In genomic region chr4:156825074-156825473, GRCh38 we compare ENCODE assay signal across 30 cellular contexts.
"Had no signal": no experiment of that assay in that cellular context is flagged by ENCODE, and none has a peak within 500 bp of the region (broad histone marks: within the 10 kb centered on the region; RNA-seq: fewer than 3 reads in every experiment).

No MANE protein-coding gene starts in this region.

- H3K9ac ChIP-seq: KMS-11, SK-N-SH had no signal

- H3K27me3 ChIP-seq: adrenal gland, cardiac muscle cell, SJSA1 had no signal

- H3K4me3 ChIP-seq: adrenal gland, cardiac muscle cell, PC-9, SJSA1 had no signal

- H3K36me3 ChIP-seq: adrenal gland, cardiac muscle cell, SJSA1 had no signal

- H3K27me3 Mint-ChIP-seq: activated CD4-positive, alpha-beta T cell treated with anti-CD3 and anti-CD28 coated beads for 36 hours; activated CD4-positive, alpha-beta T cell treated with anti-CD3 and anti-CD28 coated beads, Interleukin-2, amount 10 ng/mL, durations not matched to agents 7 days and 5 days; activated naive CD4-positive, alpha-beta T cell treated with anti-CD3 and anti-CD28 coated beads, Interleukin-2, amount 50 U/mL, for 24 hours; activated T-cell treated with anti-CD3 and anti-CD28 coated beads, Interleukin-2, amount 50 U/mL, for 24 hours; central memory CD8-positive, alpha-beta T cell had no signal

- H3K4me2 ChIP-seq: KMS-11, PC-9, SK-N-SH had no signal

- H3K27ac ChIP-seq: adrenal gland, cardiac muscle cell, KMS-11, PC-9, SJSA1 had no signal

- H3K9me3 Mint-ChIP-seq: activated CD4-positive, alpha-beta T cell treated with anti-CD3 and anti-CD28 coated beads, Interleukin-2, amount 10 ng/mL, durations not matched to agents 7 days and 5 days; activated T-cell treated with anti-CD3 and anti-CD28 coated beads, Interleukin-2, amount 50 U/mL, for 24 hours; T-helper 1 cell treated with Interleukin-12 subunit alpha and Interleukin-12 subunit beta and Interleukin-4 antibody, amounts not matched to agents 30 μg/mL and 1 μg/mL, for 36 hours; T-helper 2 cell treated with Interferon-gamma antibody and Interleukin-4, amounts not matched to agents 5 μg/mL and 100 μg/mL, for 36 hours had no signal

- H3K4me3 Mint-ChIP-seq: activated CD4-positive, alpha-beta T cell treated with anti-CD3 and anti-CD28 coated beads for 36 hours; activated CD4-positive, alpha-beta T cell treated with anti-CD3 and anti-CD28 coated beads, Interleukin-2, amount 10 ng/mL, durations not matched to agents 7 days and 5 days; activated CD8-positive, alpha-beta T cell treated with anti-CD3 and anti-CD28 coated beads, Interleukin-2, amount 10 ng/mL, durations not matched to agents 7 days and 5 days; activated naive CD4-positive, alpha-beta T cell treated with anti-CD3 and anti-CD28 coated beads, Interleukin-2, amount 50 U/mL, for 24 hours; activated T-cell treated with anti-CD3 and anti-CD28 coated beads, Interleukin-2, amount 50 U/mL, for 24 hours; brain; central memory CD8-positive, alpha-beta T cell; T-helper 1 cell treated with Interleukin-12 subunit alpha and Interleukin-12 subunit beta and Interleukin-4 antibody, amounts not matched to agents 30 μg/mL and 1 μg/mL, for 36 hours; T-helper 2 cell treated with Interferon-gamma antibody and Interleukin-4, amounts not matched to agents 5 μg/mL and 100 μg/mL, for 36 hours had no signal

- H3K4me1 ChIP-seq: SJSA1 had no signal

- H2AFZ ChIP-seq: PC-9 had no signal

- H3K4me1 Mint-ChIP-seq: activated CD4-positive, alpha-beta T cell treated with anti-CD3 and anti-CD28 coated beads for 36 hours; activated CD4-positive, alpha-beta T cell treated with anti-CD3 and anti-CD28 coated beads, Interleukin-2, amount 10 ng/mL, durations not matched to agents 7 days and 5 days; activated naive CD4-positive, alpha-beta T cell treated with anti-CD3 and anti-CD28 coated beads, Interleukin-2, amount 50 U/mL, for 24 hours; central memory CD8-positive, alpha-beta T cell had no signal

- H3K27ac Mint-ChIP-seq: activated CD4-positive, alpha-beta T cell treated with anti-CD3 and anti-CD28 coated beads for 36 hours; activated CD4-positive, alpha-beta T cell treated with anti-CD3 and anti-CD28 coated beads, Interleukin-2, amount 10 ng/mL, durations not matched to agents 7 days and 5 days; activated CD8-positive, alpha-beta T cell treated with anti-CD3 and anti-CD28 coated beads, Interleukin-2, amount 10 ng/mL, durations not matched to agents 7 days and 5 days; activated naive CD4-positive, alpha-beta T cell treated with anti-CD3 and anti-CD28 coated beads, Interleukin-2, amount 50 U/mL, for 24 hours; activated T-cell treated with anti-CD3 and anti-CD28 coated beads, Interleukin-2, amount 50 U/mL, for 24 hours; activated T-helper 2 cell treated with anti-CD3 and anti-CD28 coated beads, Interferon-gamma antibody, Interleukin-2, Interleukin-4, amounts not matched to agents 10 μg/mL and 5 μg/mL and 100 μg/mL, durations not matched to agents 14 hours and 24 hours and 36 hours; brain; T-helper 1 cell treated with Interleukin-12 subunit alpha and Interleukin-12 subunit beta and Interleukin-4 antibody, amounts not matched to agents 30 μg/mL and 1 μg/mL, for 36 hours; T-helper 2 cell treated with Interferon-gamma antibody and Interleukin-4, amounts not matched to agents 5 μg/mL and 100 μg/mL, for 36 hours had no signal

- H3K36me3 Mint-ChIP-seq: activated naive CD4-positive, alpha-beta T cell treated with anti-CD3 and anti-CD28 coated beads, Interleukin-2, amount 50 U/mL, for 24 hours; brain had no signal

- FAIRE-seq: RCC 7860, TTC549 had no signal

- DNase-seq: activated CD4-positive, alpha-beta T cell treated with anti-CD3 and anti-CD28 coated beads for 36 hours; activated CD4-positive, alpha-beta T cell treated with anti-CD3 and anti-CD28 coated beads, Interleukin-2, amount 10 ng/mL, durations not matched to agents 7 days and 5 days; activated CD4-positive, alpha-beta T cell treated with anti-CD3 and anti-CD28 coated beads, Interleukin-2, amount 50 U/mL, for 48 hours; activated CD8-positive, alpha-beta T cell treated with anti-CD3 and anti-CD28 coated beads, Interleukin-2, amount 10 ng/mL, durations not matched to agents 7 days and 5 days; activated gamma-delta T cell; activated naive CD4-positive, alpha-beta T cell treated with Interleukin-2 at 50 U/mL for 16 hours; activated T-cell treated with anti-CD3 and anti-CD28 coated beads, Interleukin-2, amount 50 U/mL, for 24 hours; adrenal gland; NCI-H1105; NCI-H1417 treated with DMSO at 0.1 percent for 48 hours; NCI-H187 treated with DMSO at 0.1 percent for 48 hours; NCI-H2081 treated with DMSO at 0.1 percent for 48 hours; NCI-H345; NCI-H524 treated with DMSO at 0.1 percent for 48 hours; NCI-H748 treated with DMSO at 0.1 percent for 48 hours; NK-92 treated with Interleukin-12 subunit alpha and Interleukin-12 subunit beta, amount 100 ng/mL, for 24 hours; PC-9; SHP77; SK-N-SH had no signal

- H3K9me3 ChIP-seq: adrenal gland, SJSA1, SK-N-SH had no signal

- ATAC-seq: activated CD4-positive, alpha-beta T cell treated with anti-CD3 and anti-CD28 coated beads for 36 hours; activated CD8-positive, alpha-beta T cell treated with anti-CD3 and anti-CD28 coated beads, Interleukin-2, amount 10 ng/mL, durations not matched to agents 7 days and 5 days had no signal
